Comparison of ENCODE assay signal across 22 cellular contexts in the genomic region with DNA sequence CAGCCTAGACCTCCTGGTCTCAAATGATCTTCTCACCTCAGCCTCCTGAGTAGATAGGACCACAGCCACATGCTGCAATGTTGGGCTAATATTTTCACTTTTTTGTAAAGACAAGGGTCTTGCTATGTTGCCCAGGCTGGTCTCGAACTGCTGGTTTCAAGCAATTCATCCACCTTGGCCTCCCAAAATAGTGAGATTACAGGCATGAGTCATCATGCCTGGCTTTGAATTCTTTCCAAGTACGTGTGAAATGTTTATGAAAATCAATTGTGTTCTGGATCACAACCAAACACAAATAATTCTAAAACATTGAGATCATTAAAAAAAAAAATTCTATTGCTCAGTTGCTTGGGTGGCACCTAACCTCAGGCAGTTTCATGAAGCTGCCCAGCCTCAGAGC. TPM values are rescaled to one million over a fixed set of nuclear protein-coding genes. Genes with fewer than 3 reads are reported as not detected.
A peak's percentile ranks its signal among the peaks of the same experiment; 100 is the strongest.
DNase-seq lines count a peak whose midpoint lies in the region; ATAC-seq and TF ChIP-seq lines count a peak whose summit lies in the region.
"Had no signal": no experiment of that assay in that cellular context is flagged by ENCODE, and none has a peak within 500 bp of the region (broad histone marks: within the 10 kb centered on the region; RNA-seq: fewer than 3 reads in every experiment).

No MANE protein-coding gene starts in this region.

- TF ChIP-seq CTCF in AG09319 (IDR thresholded peaks at IDR 0.05; ENCODE audit: low read depth, low read length) = no peak
- no peak for TF ChIP-seq CTCF in mammary epithelial cell (conservative IDR thresholded peaks at IDR 0.05 in 1 of 2, IDR thresholded peaks at IDR 0.05 in 1 of 2; ENCODE audit: extremely low read depth in 1 of 2, insufficient read depth in 1 of 2, low read depth in 1 of 2, low read length in 2 of 2)
- TF ChIP-seq CTCF in foreskin keratinocyte (conservative IDR thresholded peaks at IDR 0.05) = no peak

- no peaks in the 10 kb centered on the region for H3K9me3 ChIP-seq in mammary epithelial cell (replicated peaks; ENCODE audit: insufficient read depth, low read length)
- H3K9me3 ChIP-seq: colonic mucosa, neutrophil, right atrium auricular region had no signal

- no peaks in the 10 kb centered on the region for H3K79me2 ChIP-seq in mammary epithelial cell (ENCODE audit: insufficient read depth, low read length)

- H2AFZ ChIP-seq in mammary epithelial cell (ENCODE audit: low read depth, low read length) = no peak overlapping the region

- H3K4me3 ChIP-seq in mammary epithelial cell (replicated peaks in 1 of 3; ENCODE audit: insufficient read depth in 1 of 3, low read depth in 2 of 3, low read length in 3 of 3) = no peak overlapping the region
- H3K4me3 ChIP-seq: colonic mucosa, right atrium auricular region had no signal

- intact Hi-C loops in mammary epithelial cell (cut with micrococcal nuclease) = no loop called here

- ATAC-seq in foreskin keratinocyte (no peak), HG03342 (IDR thresholded peaks at IDR 0.05; ENCODE audit: unreplicated experiment) (no peak), HG03378 (IDR thresholded peaks at IDR 0.05; ENCODE audit: unreplicated experiment) (no peak)
- ATAC-seq: left lobe of liver had no signal

- no peaks in the 10 kb centered on the region for H3K36me3 ChIP-seq in mammary epithelial cell (ENCODE audit: insufficient read depth, low read length)
- H3K36me3 ChIP-seq: colonic mucosa, neutrophil, right atrium auricular region had no signal

- no TSS peak for BruUV-seq in mammary epithelial cell (replicated peaks; lab: Mats Ljungman, UMichigan)

- CTCF ChIA-PET in mammary epithelial cell (lab: Charles Lee; ENCODE audit: low non-redundant PET) = no interaction called here

- H4K20me1 ChIP-seq in mammary epithelial cell (ENCODE audit: insufficient read depth, low read length) = no peaks in the 10 kb centered on the region

- H3K4me2 ChIP-seq in mammary epithelial cell (ENCODE audit: insufficient read depth, low read depth, low read length) = no peak overlapping the region

- no peaks in the 10 kb centered on the region for H3K27me3 ChIP-seq in mammary epithelial cell (ENCODE audit: insufficient read depth, low read length)
- H3K27me3 ChIP-seq in foreskin keratinocyte = no peaks in the 10 kb centered on the region
- H3K27me3 ChIP-seq: colonic mucosa, neutrophil, right atrium auricular region had no signal

- in situ Hi-C loops in mammary epithelial cell (cut with MboI; ENCODE audit: low sequenced_read_pairs in 2 of 2) = no loop called here

- 50% methylated on average over 2 of the region's 2 CpGs for WGBS in mammary epithelial cell (ENCODE audit: low coverage, missing lambda C conversion rate)

- peak; percentile 18 for DNase-seq in AG09319 (ENCODE audit: extremely low read depth, low read depth)
- DNase-seq in M059J (ENCODE audit: low read depth) = peak; percentile 56
- peak; percentile 19 for DNase-seq in mammary epithelial cell
- peak; percentile 5 to 25 for DNase-seq in foreskin keratinocyte
- no peak for DNase-seq in DMS53 (lab: John Stamatoyannopoulos, UW)
- DNase-seq in NCI-H1417 treated with DMSO at 0.1 percent for 48 hours (lab: John Stamatoyannopoulos, UW) = no peak
- DNase-seq: activated CD4-positive, alpha-beta T cell treated with anti-CD3 and anti-CD28 coated beads, Interleukin-2, amount 10 ng/mL, durations not matched to agents 7 days and 5 days; activated CD8-positive, alpha-beta memory T cell treated with anti-CD3 and anti-CD28 coated beads, Interleukin-2, amount 50 U/mL, for 4 hours; activated gamma-delta T cell; amniotic stem cell; CD8-positive, alpha-beta memory T cell; colonic mucosa; DND-41; Kasumi-1; NCI-H1436; NCI-H69; SIG-M5 had no signal

- H3K4me1 ChIP-seq in mammary epithelial cell (ENCODE audit: insufficient read depth, low read length) (no peaks in the 10 kb centered on the region), foreskin keratinocyte (no peaks in the 10 kb centered on the region)
- H3K4me1 ChIP-seq: colonic mucosa, right atrium auricular region had no signal

- no peak overlapping the region for H3K9ac ChIP-seq in mammary epithelial cell (ENCODE audit: insufficient read depth, low read length)

- dilution Hi-C loops in mammary epithelial cell (cut with HindIII; ENCODE audit: low sequenced_read_pairs) = no loop called here

- H3K27ac ChIP-seq in mammary epithelial cell (ENCODE audit: insufficient read depth, low read depth, low read length) (no peak overlapping the region), foreskin keratinocyte (no peak overlapping the region)
- H3K27ac ChIP-seq: colonic mucosa, neutrophil, right atrium auricular region had no signal

RNA-seq across cellular contexts. Expression of a gene that starts 44.7 kb away (rescaled TPM):
- 5.8 and 12.4 TPM in 2 replicates for total RNA-seq in M059J (2014; rRNA removed; shearing (Covaris generic))
- total RNA-seq in mammary epithelial cell (1 to 10 TPM; 5.3 to 8.6 TPM), foreskin keratinocyte (9.2 and 13.0 TPM in 2 replicates)
- polyA plus RNA-seq in mammary epithelial cell (13.8 TPM), foreskin keratinocyte (8.0 and 10.8 TPM in 2 replicates)
- 7.2 TPM for polyA minus RNA-seq in mammary epithelial cell

RNA-seq across cellular contexts. Expression of a gene that starts 52.3 kb away (rescaled TPM):
- 25.3 and 28.5 TPM in 2 replicates for total RNA-seq in M059J (2014; rRNA removed; shearing (Covaris generic))
- total RNA-seq in mammary epithelial cell (100 to 1,000 TPM in 1 of 2 donors, 10 to 100 TPM in 1; 68.1 to 138 TPM), foreskin keratinocyte (61.9 and 62.0 TPM in 2 replicates)
- polyA plus RNA-seq in mammary epithelial cell (124 TPM), foreskin keratinocyte (64.0 and 66.5 TPM in 2 replicates)
- 84.8 TPM for polyA minus RNA-seq in mammary epithelial cell

Comparison
In these comparisons a context has a peak if more than half of its experiments do, and no peak if none do; other contexts are left out.
1. DNase-seq: peak in AG09319 (single experiment), M059J (single experiment), mammary epithelial cell (single experiment) and foreskin keratinocyte (2 of 2); none in DMS53 (single experiment) and NCI-H1417 treated with DMSO at 0.1 percent for 48 hours (single experiment).